ENCODE assay signal across 1 cellular context in the genomic region with DNA sequence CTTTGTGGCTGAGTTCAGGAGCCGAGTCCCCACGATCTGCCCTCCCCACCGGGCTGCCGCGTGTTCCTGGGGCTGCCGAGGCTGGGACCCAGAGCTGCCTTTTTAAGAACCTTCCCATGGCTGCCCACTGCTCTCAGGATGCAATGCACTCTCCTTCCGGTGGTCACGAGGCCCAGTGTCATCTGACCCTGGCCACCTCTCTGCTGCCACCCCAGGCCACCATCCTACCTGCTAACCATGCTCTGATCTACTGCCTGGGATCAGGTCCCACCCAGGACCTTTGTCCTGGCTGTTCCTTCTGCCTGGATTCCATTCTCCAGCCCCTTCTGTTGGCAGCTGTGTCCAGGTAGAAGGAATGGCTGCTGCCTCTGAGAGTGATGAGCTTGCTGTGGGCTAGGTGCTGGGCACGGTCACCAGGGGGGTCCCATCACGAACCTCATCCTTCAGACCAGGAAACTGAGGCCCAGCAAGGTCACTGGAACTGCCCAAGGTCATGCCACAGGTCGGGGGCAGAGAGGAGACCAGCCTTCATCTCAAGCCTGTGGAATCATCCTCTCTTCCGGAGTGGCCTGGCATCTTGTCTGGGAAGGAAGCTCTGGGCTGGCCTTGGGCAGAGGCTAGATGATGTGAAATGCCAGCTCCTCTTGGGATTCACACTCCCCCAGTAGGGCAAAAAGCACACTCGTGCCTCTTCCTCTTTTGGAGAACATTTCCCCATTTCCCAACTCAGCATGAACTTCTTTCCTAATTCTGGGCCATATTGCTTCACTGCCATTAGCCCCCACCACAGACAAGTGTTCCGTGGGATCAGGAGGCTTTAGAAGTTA.
A peak's percentile ranks its signal among the peaks of the same experiment; 100 is the strongest.
TF ChIP-seq lines count a peak whose summit lies in the region.

No MANE protein-coding gene starts in this region.

TF ChIP-seq in liver, 16 proteins besides CTCF, POLR2A, EP300 and RAD21 (continued from another document):
- TF ChIP-seq, protein P1, sequence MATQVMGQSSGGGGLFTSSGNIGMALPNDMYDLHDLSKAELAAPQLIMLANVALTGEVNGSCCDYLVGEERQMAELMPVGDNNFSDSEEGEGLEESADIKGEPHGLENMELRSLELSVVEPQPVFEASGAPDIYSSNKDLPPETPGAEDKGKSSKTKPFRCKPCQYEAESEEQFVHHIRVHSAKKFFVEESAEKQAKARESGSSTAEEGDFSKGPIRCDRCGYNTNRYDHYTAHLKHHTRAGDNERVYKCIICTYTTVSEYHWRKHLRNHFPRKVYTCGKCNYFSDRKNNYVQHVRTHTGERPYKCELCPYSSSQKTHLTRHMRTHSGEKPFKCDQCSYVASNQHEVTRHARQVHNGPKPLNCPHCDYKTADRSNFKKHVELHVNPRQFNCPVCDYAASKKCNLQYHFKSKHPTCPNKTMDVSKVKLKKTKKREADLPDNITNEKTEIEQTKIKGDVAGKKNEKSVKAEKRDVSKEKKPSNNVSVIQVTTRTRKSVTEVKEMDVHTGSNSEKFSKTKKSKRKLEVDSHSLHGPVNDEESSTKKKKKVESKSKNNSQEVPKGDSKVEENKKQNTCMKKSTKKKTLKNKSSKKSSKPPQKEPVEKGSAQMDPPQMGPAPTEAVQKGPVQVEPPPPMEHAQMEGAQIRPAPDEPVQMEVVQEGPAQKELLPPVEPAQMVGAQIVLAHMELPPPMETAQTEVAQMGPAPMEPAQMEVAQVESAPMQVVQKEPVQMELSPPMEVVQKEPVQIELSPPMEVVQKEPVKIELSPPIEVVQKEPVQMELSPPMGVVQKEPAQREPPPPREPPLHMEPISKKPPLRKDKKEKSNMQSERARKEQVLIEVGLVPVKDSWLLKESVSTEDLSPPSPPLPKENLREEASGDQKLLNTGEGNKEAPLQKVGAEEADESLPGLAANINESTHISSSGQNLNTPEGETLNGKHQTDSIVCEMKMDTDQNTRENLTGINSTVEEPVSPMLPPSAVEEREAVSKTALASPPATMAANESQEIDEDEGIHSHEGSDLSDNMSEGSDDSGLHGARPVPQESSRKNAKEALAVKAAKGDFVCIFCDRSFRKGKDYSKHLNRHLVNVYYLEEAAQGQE (IDR thresholded peaks at IDR 0.05): no peak
- TF ChIP-seq ZBTB33 (IDR thresholded peaks at IDR 0.05) (no peak), HNF4A (conservative IDR thresholded peaks at IDR 0.05) (peak; percentile 69 to 72), GABPA (IDR thresholded peaks at IDR 0.05 in 1 of 2, conservative IDR thresholded peaks at IDR 0.05 in 1 of 2) (no peak), MAX (IDR thresholded peaks at IDR 0.05) (peak; percentile 64), FOXA2 (IDR thresholded peaks at IDR 0.05) (no peak)
